Comparison of ENCODE assay signal across 1 cellular context in genomic region chr2:237742191-237742590, GRCh38.
TF ChIP-seq lines count a peak whose summit lies in the region.

No MANE protein-coding gene starts in this region.

TF ChIP-seq in HepG2, 621 proteins besides CTCF, POLR2A, EP300 and RAD21 (continued from another document and continues in another):
- TF ChIP-seq ZNF788 (CRISPR knock-in tag; IDR thresholded peaks at IDR 0.05; ENCODE audit: borderline replicate concordance) (peak; percentile 56; the same call in 1 of the 2 replicates), ZNF292 (CRISPR knock-in tag; IDR thresholded peaks at IDR 0.05; ENCODE audit: borderline replicate concordance, low read depth) (no peak), KDM5B (CRISPR knock-in tag; IDR thresholded peaks at IDR 0.05; ENCODE audit: borderline replicate concordance) (no peak), ZNF616 (CRISPR knock-in tag; IDR thresholded peaks at IDR 0.05; ENCODE audit: low read depth) (no peak), XRCC5 (optimal IDR thresholded peaks at IDR 0.05; ENCODE audit: low read length) (no peak), PITX1 (CRISPR knock-in tag; IDR thresholded peaks at IDR 0.05) (peak; percentile 19; the same call in 1 of the 2 replicates), ELK4 (CRISPR knock-in tag; IDR thresholded peaks at IDR 0.05; ENCODE audit: borderline replicate concordance) (no peak; the same call in 1 of the 2 replicates), AHDC1 (CRISPR knock-in tag; IDR thresholded peaks at IDR 0.05; ENCODE audit: borderline replicate concordance) (peak; percentile 19; the same call in 1 of the 2 replicates), KDM2A (CRISPR knock-in tag; IDR thresholded peaks at IDR 0.05; ENCODE audit: borderline replicate concordance, low read depth) (0 out of 2 replicates have a peak, but pooled peaks have one; percentile 37), ZNF577 (CRISPR knock-in tag; IDR thresholded peaks at IDR 0.05; ENCODE audit: borderline replicate concordance, low read depth) (no peak), ZNF414 (CRISPR knock-in tag; IDR thresholded peaks at IDR 0.05) (peak; percentile 9; the same call in 1 of the 2 replicates), ZNF713 (CRISPR knock-in tag; IDR thresholded peaks at IDR 0.05) (no peak), FOXP1 (IDR thresholded peaks at IDR 0.05) (no peak), FOXP1 (CRISPR knock-in tag; IDR thresholded peaks at IDR 0.05) (peak; percentile 78), POGZ (CRISPR knock-in tag; IDR thresholded peaks at IDR 0.05) (peak; percentile 79), SOX6 (IDR thresholded peaks at IDR 0.05) (no peak), SOX6 (CRISPR knock-in tag; IDR thresholded peaks at IDR 0.05) (peak; percentile 75), NR2C2 (CRISPR knock-in tag; IDR thresholded peaks at IDR 0.05; ENCODE audit: borderline replicate concordance) (peak; percentile 65), ELF1 (CRISPR knock-in tag; IDR thresholded peaks at IDR 0.05) (peak; percentile 32; the same call in 1 of the 2 replicates), FOXM1 (CRISPR knock-in tag; IDR thresholded peaks at IDR 0.05) (no peak), CEBPG (CRISPR knock-in tag; IDR thresholded peaks at IDR 0.05) (peak; percentile 96), ZNF350 (CRISPR knock-in tag; IDR thresholded peaks at IDR 0.05; ENCODE audit: borderline replicate concordance, low read depth) (peak; percentile 72; the same call in 1 of the 2 replicates), FOSL1 (CRISPR knock-in tag; IDR thresholded peaks at IDR 0.05; ENCODE audit: borderline replicate concordance) (no peak), SP140L (CRISPR knock-in tag; IDR thresholded peaks at IDR 0.05; ENCODE audit: borderline replicate concordance) (no peak), NR2F2 (IDR thresholded peaks at IDR 0.05; ENCODE audit: borderline replicate concordance, low read depth) (peak; percentile 87), WIZ (CRISPR knock-in tag; IDR thresholded peaks at IDR 0.05) (0 out of 2 replicates have a peak, but pooled peaks have one; percentile 12), TCF12 (IDR thresholded peaks at IDR 0.05) (no peak), TCF12 (CRISPR knock-in tag; IDR thresholded peaks at IDR 0.05) (0 out of 2 replicates have a peak, but pooled peaks have one; percentile 35), ZNF430 (CRISPR knock-in tag; IDR thresholded peaks at IDR 0.05) (no peak; the same call in 1 of the 2 replicates), POLR2AphosphoS5 (IDR thresholded peaks at IDR 0.05; ENCODE audit: low read depth, low read length) (no peak), RXRA (CRISPR knock-in tag; IDR thresholded peaks at IDR 0.05) (peak; percentile 71; the same call in 1 of the 2 replicates), AHR (CRISPR knock-in tag; IDR thresholded peaks at IDR 0.05) (peak; percentile 93; the same call in 1 of the 2 replicates), ADNP (CRISPR knock-in tag; IDR thresholded peaks at IDR 0.05) (no peak), NR1H2 (CRISPR knock-in tag; IDR thresholded peaks at IDR 0.05; ENCODE audit: borderline replicate concordance, low read depth) (no peak), NFKB2 (CRISPR knock-in tag; IDR thresholded peaks at IDR 0.05; ENCODE audit: borderline replicate concordance) (no peak), SOX13 (IDR thresholded peaks at IDR 0.05) (no peak), SOX13 (CRISPR knock-in tag; conservative IDR thresholded peaks at IDR 0.05 in 1 of 2, IDR thresholded peaks at IDR 0.05 in 1 of 2) (peak in 1 of 2 experiments; percentile 88; a peak in 2 of 4 replicates), ZNF460 (CRISPR knock-in tag; IDR thresholded peaks at IDR 0.05; ENCODE audit: borderline replicate concordance) (no peak), KLF13 (CRISPR knock-in tag; IDR thresholded peaks at IDR 0.05) (no peak), MEIS2 (CRISPR knock-in tag; IDR thresholded peaks at IDR 0.05) (0 out of 2 replicates have a peak, but pooled peaks have one; percentile 38)
- TF ChIP-seq, protein P1, sequence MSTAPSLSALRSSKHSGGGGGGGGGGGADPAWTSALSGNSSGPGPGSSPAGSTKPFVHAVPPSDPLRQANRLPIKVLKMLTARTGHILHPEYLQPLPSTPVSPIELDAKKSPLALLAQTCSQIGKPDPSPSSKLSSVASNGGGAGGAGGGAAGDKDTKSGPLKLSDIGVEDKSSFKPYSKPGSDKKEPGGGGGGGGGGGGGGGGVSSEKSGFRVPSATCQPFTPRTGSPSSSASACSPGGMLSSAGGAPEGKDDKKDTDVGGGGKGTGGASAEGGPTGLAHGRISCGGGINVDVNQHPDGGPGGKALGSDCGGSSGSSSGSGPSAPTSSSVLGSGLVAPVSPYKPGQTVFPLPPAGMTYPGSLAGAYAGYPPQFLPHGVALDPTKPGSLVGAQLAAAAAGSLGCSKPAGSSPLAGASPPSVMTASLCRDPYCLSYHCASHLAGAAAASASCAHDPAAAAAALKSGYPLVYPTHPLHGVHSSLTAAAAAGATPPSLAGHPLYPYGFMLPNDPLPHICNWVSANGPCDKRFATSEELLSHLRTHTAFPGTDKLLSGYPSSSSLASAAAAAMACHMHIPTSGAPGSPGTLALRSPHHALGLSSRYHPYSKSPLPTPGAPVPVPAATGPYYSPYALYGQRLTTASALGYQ (CRISPR knock-in tag; IDR thresholded peaks at IDR 0.05): peak; percentile 46; the same call in 1 of the 2 replicates
- TF ChIP-seq, protein P2, sequence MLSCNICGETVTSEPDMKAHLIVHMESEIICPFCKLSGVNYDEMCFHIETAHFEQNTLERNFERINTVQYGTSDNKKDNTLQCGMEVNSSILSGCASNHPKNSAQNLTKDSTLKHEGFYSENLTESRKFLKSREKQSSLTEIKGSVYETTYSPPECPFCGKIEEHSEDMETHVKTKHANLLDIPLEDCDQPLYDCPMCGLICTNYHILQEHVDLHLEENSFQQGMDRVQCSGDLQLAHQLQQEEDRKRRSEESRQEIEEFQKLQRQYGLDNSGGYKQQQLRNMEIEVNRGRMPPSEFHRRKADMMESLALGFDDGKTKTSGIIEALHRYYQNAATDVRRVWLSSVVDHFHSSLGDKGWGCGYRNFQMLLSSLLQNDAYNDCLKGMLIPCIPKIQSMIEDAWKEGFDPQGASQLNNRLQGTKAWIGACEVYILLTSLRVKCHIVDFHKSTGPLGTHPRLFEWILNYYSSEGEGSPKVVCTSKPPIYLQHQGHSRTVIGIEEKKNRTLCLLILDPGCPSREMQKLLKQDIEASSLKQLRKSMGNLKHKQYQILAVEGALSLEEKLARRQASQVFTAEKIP (CRISPR knock-in tag; IDR thresholded peaks at IDR 0.05; ENCODE audit: borderline replicate concordance): no peak
- TF ChIP-seq, protein P3, sequence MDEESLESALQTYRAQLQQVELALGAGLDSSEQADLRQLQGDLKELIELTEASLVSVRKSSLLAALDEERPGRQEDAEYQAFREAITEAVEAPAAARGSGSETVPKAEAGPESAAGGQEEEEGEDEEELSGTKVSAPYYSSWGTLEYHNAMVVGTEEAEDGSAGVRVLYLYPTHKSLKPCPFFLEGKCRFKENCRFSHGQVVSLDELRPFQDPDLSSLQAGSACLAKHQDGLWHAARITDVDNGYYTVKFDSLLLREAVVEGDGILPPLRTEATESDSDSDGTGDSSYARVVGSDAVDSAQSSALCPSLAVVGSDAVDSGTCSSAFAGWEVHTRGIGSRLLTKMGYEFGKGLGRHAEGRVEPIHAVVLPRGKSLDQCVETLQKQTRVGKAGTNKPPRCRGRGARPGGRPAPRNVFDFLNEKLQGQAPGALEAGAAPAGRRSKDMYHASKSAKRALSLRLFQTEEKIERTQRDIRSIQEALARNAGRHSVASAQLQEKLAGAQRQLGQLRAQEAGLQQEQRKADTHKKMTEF (CRISPR knock-in tag; IDR thresholded peaks at IDR 0.05): peak; percentile 64
- TF ChIP-seq, protein P4, sequence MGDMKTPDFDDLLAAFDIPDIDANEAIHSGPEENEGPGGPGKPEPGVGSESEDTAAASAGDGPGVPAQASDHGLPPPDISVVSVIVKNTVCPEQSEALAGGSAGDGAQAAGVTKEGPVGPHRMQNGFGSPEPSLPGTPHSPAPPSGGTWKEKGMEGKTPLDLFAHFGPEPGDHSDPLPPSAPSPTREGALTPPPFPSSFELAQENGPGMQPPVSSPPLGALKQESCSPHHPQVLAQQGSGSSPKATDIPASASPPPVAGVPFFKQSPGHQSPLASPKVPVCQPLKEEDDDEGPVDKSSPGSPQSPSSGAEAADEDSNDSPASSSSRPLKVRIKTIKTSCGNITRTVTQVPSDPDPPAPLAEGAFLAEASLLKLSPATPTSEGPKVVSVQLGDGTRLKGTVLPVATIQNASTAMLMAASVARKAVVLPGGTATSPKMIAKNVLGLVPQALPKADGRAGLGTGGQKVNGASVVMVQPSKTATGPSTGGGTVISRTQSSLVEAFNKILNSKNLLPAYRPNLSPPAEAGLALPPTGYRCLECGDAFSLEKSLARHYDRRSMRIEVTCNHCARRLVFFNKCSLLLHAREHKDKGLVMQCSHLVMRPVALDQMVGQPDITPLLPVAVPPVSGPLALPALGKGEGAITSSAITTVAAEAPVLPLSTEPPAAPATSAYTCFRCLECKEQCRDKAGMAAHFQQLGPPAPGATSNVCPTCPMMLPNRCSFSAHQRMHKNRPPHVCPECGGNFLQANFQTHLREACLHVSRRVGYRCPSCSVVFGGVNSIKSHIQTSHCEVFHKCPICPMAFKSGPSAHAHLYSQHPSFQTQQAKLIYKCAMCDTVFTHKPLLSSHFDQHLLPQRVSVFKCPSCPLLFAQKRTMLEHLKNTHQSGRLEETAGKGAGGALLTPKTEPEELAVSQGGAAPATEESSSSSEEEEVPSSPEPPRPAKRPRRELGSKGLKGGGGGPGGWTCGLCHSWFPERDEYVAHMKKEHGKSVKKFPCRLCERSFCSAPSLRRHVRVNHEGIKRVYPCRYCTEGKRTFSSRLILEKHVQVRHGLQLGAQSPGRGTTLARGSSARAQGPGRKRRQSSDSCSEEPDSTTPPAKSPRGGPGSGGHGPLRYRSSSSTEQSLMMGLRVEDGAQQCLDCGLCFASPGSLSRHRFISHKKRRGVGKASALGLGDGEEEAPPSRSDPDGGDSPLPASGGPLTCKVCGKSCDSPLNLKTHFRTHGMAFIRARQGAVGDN (CRISPR knock-in tag; IDR thresholded peaks at IDR 0.05): peak; percentile 41; the same call in 1 of the 2 replicates
